11 cellular contexts compared by ENCODE assay signal in genomic region chr16:11964761-11965539, GRCh38. TPM values are rescaled to one million over a fixed set of nuclear protein-coding genes. Genes with fewer than 3 reads are reported as not detected.
DNase-seq lines count a peak whose midpoint lies in the region; ATAC-seq, FAIRE-seq and TF ChIP-seq lines count a peak whose summit lies in the region.
"Had no signal": no experiment of that assay in that cellular context is flagged by ENCODE, and none has a peak within 500 bp of the region (broad histone marks: within the 10 kb centered on the region; RNA-seq: fewer than 3 reads in every experiment).

TSS of gene TNFRSF17 (plus strand) at chr16:11965210. CDS start at chr16:11965325, 115 bp downstream.

- no peak for FAIRE-seq in HTR-8/SVneo (lab: Jason Lieb, UNC)
- FAIRE-seq: bronchial epithelial cell had no signal

- H3K27ac ChIP-seq in ascending aorta = no peak within 1 kb of the TSS
- no peak within 1 kb of the TSS for H3K27ac ChIP-seq in tibial artery
- H3K27ac ChIP-seq: VCaP had no signal

- DNase-seq in fibroblast of villous mesenchyme (ENCODE audit: low read depth) (peak; percentile 28), ascending aorta (ENCODE audit: low spot score in 2 of 2) (no peak), HTR-8/SVneo (ENCODE audit: insufficient read length, low spot score) (no peak), islet precursor cell (no peak), tibial artery (no peak)

- H3K4me3 ChIP-seq in fibroblast of villous mesenchyme (ENCODE audit: low read depth, low read length) (no peak within 1 kb of the TSS), ascending aorta (no peak within 1 kb of the TSS), tibial artery (no peak within 1 kb of the TSS)

- H3K9me3 ChIP-seq in ascending aorta (no peaks in the 10 kb centered on the region), tibial artery (no peaks in the 10 kb centered on the region)

- ATAC-seq in GM18499 (IDR thresholded peaks at IDR 0.05; ENCODE audit: insufficient read depth, unreplicated experiment) (peak; percentile 64), GM21381 (IDR thresholded peaks at IDR 0.05; ENCODE audit: unreplicated experiment) (peak; percentile 87), HG03139 (IDR thresholded peaks at IDR 0.05; ENCODE audit: unreplicated experiment) (peak; percentile 70)

- H3K36me3 ChIP-seq in ascending aorta = no peaks in the 10 kb centered on the region
- no peaks in the 10 kb centered on the region for H3K36me3 ChIP-seq in tibial artery

- intact Hi-C loops in ascending aorta (cut with DNase I) = no loop called here
- intact Hi-C loops in tibial artery (cut with DNase I; ENCODE audit: low total_unique reads) = no loop called here

- no peaks in the 10 kb centered on the region for H3K27me3 ChIP-seq in ascending aorta
- H3K27me3 ChIP-seq in tibial artery = peaks cover 0 to 6% of the 10 kb centered on the region in 2 donors

- TF ChIP-seq CTCF in fibroblast of villous mesenchyme (IDR thresholded peaks at IDR 0.05; ENCODE audit: insufficient read depth, low read depth, low read length) (no peak), ascending aorta (IDR thresholded peaks at IDR 0.05) (no peak), tibial artery (IDR thresholded peaks at IDR 0.05) (no peak)

- no peaks in the 10 kb centered on the region for H3K4me1 ChIP-seq in ascending aorta
- no peaks in the 10 kb centered on the region for H3K4me1 ChIP-seq in tibial artery

RNA-seq across cellular contexts. Expression of gene TNFRSF17, which starts in this region (rescaled TPM):
- total RNA-seq in fibroblast of villous mesenchyme (not detected in 2 replicates), ascending aorta (not detected)
- total RNA-seq: bronchial epithelial cell, Daoy had no signal

Comparison
In these comparisons a context has a peak if more than half of its experiments do, and no peak if none do; other contexts are left out.
1. Peak in DNase-seq in fibroblast of villous mesenchyme; RNA of the gene not detected or under 1 TPM.